In genomic region chr9:120941046-120941770, GRCh38 we compare ENCODE assay signal across 13 cellular contexts. TPM values are rescaled to one million over a fixed set of nuclear protein-coding genes. Genes with fewer than 3 reads are reported as not detected.
DNase-seq lines count a peak whose midpoint lies in the region; ATAC-seq, FAIRE-seq and TF ChIP-seq lines count a peak whose summit lies in the region.
"Had no signal": no experiment of that assay in that cellular context is flagged by ENCODE, and none has a peak within 500 bp of the region (broad histone marks: within the 10 kb centered on the region; RNA-seq: fewer than 3 reads in every experiment).

No MANE protein-coding gene starts in this region.

- DNase-seq in A549 (ENCODE audit: low read depth in 1 of 2, low spot score in 1 of 2) (peak in 1 of 2 experiments; percentile 56), M059J (ENCODE audit: low read depth) (peak; percentile 37), omental fat pad (ENCODE audit: low spot score) (no peak), HPDE6-E6E7 (ENCODE audit: extremely low spot score) (no peak)
- DNase-seq in activated CD8-positive, alpha-beta memory T cell treated with anti-CD3 and anti-CD28 coated beads, Interleukin-2, amount 50 U/mL, for 48 hours = no peak
- DNase-seq: activated T-cell treated with anti-CD3 and anti-CD28 coated beads, Interleukin-2, amount 50 U/mL, for 48 hours; effector memory CD8-positive, alpha-beta T cell; H9; lower lobe of right lung; T-helper 17 cell had no signal

- TF ChIP-seq RAD21 in A549 (conservative IDR thresholded peaks at IDR 0.05 in 1 of 2, IDR thresholded peaks at IDR 0.05 in 1 of 2) = no peak

- TF ChIP-seq POLR2A in A549 (IDR thresholded peaks at IDR 0.05; ENCODE audit: low read length) = no peak

- FAIRE-seq in A549 (lab: Jason Lieb, UNC) = no peak

- H3K4me2 ChIP-seq in A549 = peak overlapping the region; percentile 61

- no peak for TF ChIP-seq EP300 in A549 (IDR thresholded peaks at IDR 0.05)

- peaks cover 48% of the 10 kb centered on the region for H3K4me1 ChIP-seq in A549

- POLR2A ChIA-PET in A549 (lab: Yijun Ruan, JAX) = interaction anchor here (0.6 to 0.7 kb wide), 2 partner anchors 15 to 148 kb away, joined by 3 read pairs; partner anchors contain the start of gene FBXW2

- WGBS in A549 (ENCODE audit: missing lambda C conversion rate) = 59% methylated on average over 6 of the region's 6 CpGs

- H3K4me3 ChIP-seq in A549 = no peak overlapping the region
- H3K4me3 ChIP-seq: lower lobe of right lung had no signal

- peak overlapping the region; percentile 56 to 63; a peak in 5 of 6 replicates for H3K27ac ChIP-seq in A549

- no peaks in the 10 kb centered on the region for H3K9me3 ChIP-seq in A549
- H3K9me3 ChIP-seq: lower lobe of right lung had no signal

- TF ChIP-seq CTCF in A549 (IDR thresholded peaks at IDR 0.05) = no peak
- no peak for TF ChIP-seq CTCF in omental fat pad (IDR thresholded peaks at IDR 0.05)

- peak in 1 of 2 experiments; percentile 22; a peak in 2 of 6 replicates for ATAC-seq in A549
- peak; percentile 39 for ATAC-seq in esophagus mucosa
- peak; percentile 69 for ATAC-seq in omental fat pad (ENCODE audit: low FRiP score)
- no peak for ATAC-seq in GM21526 (IDR thresholded peaks at IDR 0.05; ENCODE audit: low FRiP score, unreplicated experiment)
- ATAC-seq in GM18909 (IDR thresholded peaks at IDR 0.05; ENCODE audit: poor library complexity, unreplicated experiment) = no peak
- ATAC-seq: effector memory CD8-positive, alpha-beta T cell; lower lobe of right lung; T-helper 17 cell had no signal

- CTCF ChIA-PET in A549 (lab: Yijun Ruan, JAX) = interaction anchor here (0.7 to 3.0 kb wide), 4 partner anchors 20 to 185 kb away, joined by 3 to 12 read pairs (median 8); no protein-coding TSS in a partner anchor

TF ChIP-seq in A549, 52 proteins besides CTCF, POLR2A, EP300 and RAD21:
- TF ChIP-seq USF2 (IDR thresholded peaks at IDR 0.05) (0 out of 2 replicates have a peak, but pooled peaks have one; percentile 2), GATA3 (IDR thresholded peaks at IDR 0.05; ENCODE audit: borderline replicate concordance) (peak; percentile 62; the same call in 1 of the 2 replicates), RNF2 (IDR thresholded peaks at IDR 0.05; ENCODE audit: borderline replicate concordance, low read depth) (no peak)

RNA-seq across cellular contexts. Expression of gene TRAF1, which starts 14.6 kb away (rescaled TPM):
- polyA plus RNA-seq in A549 (2011; rRNA removed) (3.4 and 4.1 TPM in 2 replicates), A549 (2017; fragmentation: RNase III; extraction: RNeasy Plus Mini Kit Qiagen cat#74134 plus additional on column Dnase treatment) (2.0 to 4.6 TPM (median 2.1 TPM) in 3 replicates)
- polyA plus RNA-seq in A549 (2012; cell fraction: cytosol; rRNA removed) = 2.1 and 2.6 TPM in 2 replicates
- polyA plus RNA-seq in A549 (2012; cell fraction: nucleus; rRNA removed) = 8.0 and 8.1 TPM in 2 replicates
- 3.8 and 5.4 TPM in 2 replicates for polyA minus RNA-seq in A549 (2011; rRNA and poly(A)+ RNA removed)
- 4.9 and 5.7 TPM in 2 replicates for total RNA-seq in M059J (2014; rRNA removed; shearing (Covaris generic))
- total RNA-seq in esophagus mucosa (1.2 TPM), omental fat pad (1 to 10 TPM; 3.0 to 9.0 (median 6.1) TPM)

Comparison
In these comparisons a context has a peak if more than half of its experiments do, and no peak if none do; other contexts are left out.
1. ATAC-seq: peak in esophagus mucosa (single experiment) and omental fat pad (single experiment); none in GM21526 (single experiment) and GM18909 (single experiment).